In the genomic region with DNA sequence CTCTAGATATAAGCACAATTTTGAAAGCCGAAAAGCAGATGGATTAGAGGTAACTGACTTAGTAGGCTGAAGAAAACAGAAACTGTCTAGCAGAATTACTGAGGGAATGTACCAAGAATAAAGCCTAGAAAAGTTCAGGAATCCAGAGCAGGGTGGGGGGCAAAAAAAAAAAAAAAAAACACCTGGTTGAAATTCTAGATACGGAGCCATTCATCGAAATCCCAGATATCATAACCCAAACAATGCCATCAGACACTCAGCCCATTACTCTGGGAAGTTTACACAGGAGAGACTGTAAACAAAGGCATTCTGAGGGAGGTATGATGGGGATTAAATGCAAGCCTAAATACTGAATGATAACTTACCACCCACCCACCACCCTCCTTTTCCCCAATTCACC, we compare ENCODE assay signal across 20 cellular contexts. TPM values are rescaled to one million over a fixed set of nuclear protein-coding genes. Genes with fewer than 3 reads are reported as not detected.
DNase-seq lines count a peak whose midpoint lies in the region; ATAC-seq, FAIRE-seq and TF ChIP-seq lines count a peak whose summit lies in the region.
"Had no signal": no experiment of that assay in that cellular context is flagged by ENCODE, and none has a peak within 500 bp of the region (broad histone marks: within the 10 kb centered on the region; RNA-seq: fewer than 3 reads in every experiment).

No MANE protein-coding gene starts in this region.

- H3K27me3 ChIP-seq in heart left ventricle: no peaks in the 10 kb centered on the region
- no peaks in the 10 kb centered on the region for H3K27me3 ChIP-seq in thoracic aorta (replicated peaks; ENCODE audit: insufficient read depth)
- H3K27me3 ChIP-seq: breast epithelium had no signal

- H3K27ac ChIP-seq in heart left ventricle (peak overlapping the region in 7 of 12 donors; percentile 11 to 70 (median 23)), thoracic aorta (peak overlapping the region; percentile 37 to 54)

- H3K4me1 Mint-ChIP-seq in brain: peaks cover 75% of the 10 kb centered on the region
- H3K4me1 Mint-ChIP-seq in nephron: peaks cover 62% of the 10 kb centered on the region
- H3K4me1 Mint-ChIP-seq: stimulated activated effector memory CD8-positive, alpha-beta T cell treated with anti-CD3 and anti-CD28 coated beads, Interleukin-12 subunit alpha, Interleukin-12 subunit beta, amount 100 ng/mL, for 72 hours had no signal

- 83 to 91% (median 88%) methylated on average over 3 of the region's 3 CpGs for WGBS in heart left ventricle, 4 donors

- H3K4me1 ChIP-seq in heart left ventricle (peaks cover 0 to 62% (median 22%) of the 10 kb centered on the region in 12 donors), thoracic aorta (ENCODE audit: control insufficient read depth in 1 of 2, low read depth in 2 of 2) (peaks cover 57 to 75% of the 10 kb centered on the region in 2 donors)
- H3K4me1 ChIP-seq: breast epithelium had no signal

- H3K27me3 Mint-ChIP-seq in brain (no peaks in the 10 kb centered on the region), nephron (ENCODE audit: low read depth) (no peaks in the 10 kb centered on the region)

- TF ChIP-seq CTCF in heart left ventricle (IDR thresholded peaks at IDR 0.05) (no peak), brain (conservative IDR thresholded peaks at IDR 0.05) (no peak), nephron (IDR thresholded peaks at IDR 0.05; ENCODE audit: unreplicated experiment in 3 of 3) (no peak), thoracic aorta (IDR thresholded peaks at IDR 0.05) (no peak)

- no peak for FAIRE-seq in HTR-8/SVneo (lab: Jason Lieb, UNC)
- FAIRE-seq: small intestine had no signal

- H3K27ac Mint-ChIP-seq in brain (peak overlapping the region in 4 of 5 experiments; percentile 33 to 82 (median 56)), nephron (peak overlapping the region; percentile 21 to 56 (median 32))
- H3K27ac Mint-ChIP-seq: CD8-positive, alpha-beta T cell; stimulated activated effector memory CD8-positive, alpha-beta T cell treated with anti-CD3 and anti-CD28 coated beads, Interleukin-12 subunit alpha, Interleukin-12 subunit beta, amount 100 ng/mL, for 72 hours had no signal

- H3K9me3 Mint-ChIP-seq in brain: peaks cover 4 to 14% (median 5%) of the 10 kb centered on the region in 5 experiments
- no peaks in the 10 kb centered on the region for H3K9me3 Mint-ChIP-seq in nephron
- H3K9me3 Mint-ChIP-seq: CD8-positive, alpha-beta T cell; stimulated activated effector memory CD8-positive, alpha-beta T cell treated with anti-CD3 and anti-CD28 coated beads, Interleukin-12 subunit alpha, Interleukin-12 subunit beta, amount 100 ng/mL, for 72 hours had no signal

- H3K4me3 ChIP-seq in heart left ventricle (no peak overlapping the region), thoracic aorta (no peak overlapping the region)
- H3K4me3 ChIP-seq: breast epithelium, lung had no signal

- H3K9me3 ChIP-seq in heart left ventricle (no peaks in the 10 kb centered on the region), thoracic aorta (no peaks in the 10 kb centered on the region)
- H3K9me3 ChIP-seq: breast epithelium had no signal

- intact Hi-C loops in heart left ventricle (cut with DNase I): no loop called here
- intact Hi-C loops in Right ventricle myocardium inferior (cut with DNase I): no loop called here

- peak overlapping the region in 2 of 5 experiments; percentile 14 to 57 for H3K4me3 Mint-ChIP-seq in brain
- H3K4me3 Mint-ChIP-seq in nephron: no peak overlapping the region
- H3K4me3 Mint-ChIP-seq: CD8-positive, alpha-beta T cell; stimulated activated effector memory CD8-positive, alpha-beta T cell treated with anti-CD3 and anti-CD28 coated beads, Interleukin-12 subunit alpha, Interleukin-12 subunit beta, amount 100 ng/mL, for 72 hours had no signal

- ATAC-seq in heart left ventricle (no peak), Right ventricle myocardium inferior (no peak), thoracic aorta (ENCODE audit: insufficient number of reproducible peaks, low FRiP score, low read depth) (no peak), GM21529 (IDR thresholded peaks at IDR 0.05; ENCODE audit: unreplicated experiment) (no peak)
- ATAC-seq: CD8-positive, alpha-beta T cell; stimulated activated effector memory CD8-positive, alpha-beta T cell treated with anti-CD3 and anti-CD28 coated beads, Interleukin-12 subunit alpha, Interleukin-12 subunit beta, amount 100 ng/mL, for 72 hours had no signal

- H3K36me3 ChIP-seq in heart left ventricle (no peaks in the 10 kb centered on the region), thoracic aorta (no peaks in the 10 kb centered on the region)
- H3K36me3 ChIP-seq: breast epithelium had no signal

- DNase-seq in heart left ventricle: no peak
- no peak for DNase-seq in Right ventricle myocardium inferior (ENCODE audit: missing footprints)
- DNase-seq in thoracic aorta (ENCODE audit: low spot score): no peak
- DNase-seq in NCI-H2171 (lab: John Stamatoyannopoulos, UW): no peak
- no peak for DNase-seq in HTR-8/SVneo (ENCODE audit: insufficient read length, low spot score)
- DNase-seq: activated CD4-positive, alpha-beta T cell treated with anti-CD3 and anti-CD28 coated beads for 4 hours; activated naive CD4-positive, alpha-beta T cell treated with Interleukin-2 at 50 U/mL for 16 hours; CD8-positive, alpha-beta T cell; effector CD4-positive, alpha-beta T cell; foreskin fibroblast; NCI-H1930; SHP77; small intestine; T1000 had no signal

- no peak for TF ChIP-seq POLR2A in heart left ventricle (IDR thresholded peaks at IDR 0.05)

- peaks cover 57% of the 10 kb centered on the region for H3K36me3 Mint-ChIP-seq in brain
- peaks cover 10% of the 10 kb centered on the region for H3K36me3 Mint-ChIP-seq in nephron (ENCODE audit: low read depth)
- H3K36me3 Mint-ChIP-seq: CD8-positive, alpha-beta T cell; stimulated activated effector memory CD8-positive, alpha-beta T cell treated with anti-CD3 and anti-CD28 coated beads, Interleukin-12 subunit alpha, Interleukin-12 subunit beta, amount 100 ng/mL, for 72 hours had no signal

RNA-seq across cellular contexts. Expression of a gene that starts 45.6 kb away (rescaled TPM):
- total RNA-seq in heart left ventricle: 100 to 1,000 TPM in 4 of 9 donors, 10 to 100 TPM in 5; 54.3 to 183 (median 97.6) TPM
- 10 to 100 TPM; 17.0 to 41.5 TPM for polyA plus RNA-seq in heart left ventricle
- 80.0 TPM for total RNA-seq in Right ventricle myocardium inferior
- polyA plus RNA-seq in brain (ENCODE audit: insufficient read depth, low read depth, low replicate concordance): 85.4 TPM
- 100 to 1,000 TPM; 111 to 119 TPM for total RNA-seq in thoracic aorta
